Comparison of ENCODE assay signal across 8 cellular contexts in the genomic region with DNA sequence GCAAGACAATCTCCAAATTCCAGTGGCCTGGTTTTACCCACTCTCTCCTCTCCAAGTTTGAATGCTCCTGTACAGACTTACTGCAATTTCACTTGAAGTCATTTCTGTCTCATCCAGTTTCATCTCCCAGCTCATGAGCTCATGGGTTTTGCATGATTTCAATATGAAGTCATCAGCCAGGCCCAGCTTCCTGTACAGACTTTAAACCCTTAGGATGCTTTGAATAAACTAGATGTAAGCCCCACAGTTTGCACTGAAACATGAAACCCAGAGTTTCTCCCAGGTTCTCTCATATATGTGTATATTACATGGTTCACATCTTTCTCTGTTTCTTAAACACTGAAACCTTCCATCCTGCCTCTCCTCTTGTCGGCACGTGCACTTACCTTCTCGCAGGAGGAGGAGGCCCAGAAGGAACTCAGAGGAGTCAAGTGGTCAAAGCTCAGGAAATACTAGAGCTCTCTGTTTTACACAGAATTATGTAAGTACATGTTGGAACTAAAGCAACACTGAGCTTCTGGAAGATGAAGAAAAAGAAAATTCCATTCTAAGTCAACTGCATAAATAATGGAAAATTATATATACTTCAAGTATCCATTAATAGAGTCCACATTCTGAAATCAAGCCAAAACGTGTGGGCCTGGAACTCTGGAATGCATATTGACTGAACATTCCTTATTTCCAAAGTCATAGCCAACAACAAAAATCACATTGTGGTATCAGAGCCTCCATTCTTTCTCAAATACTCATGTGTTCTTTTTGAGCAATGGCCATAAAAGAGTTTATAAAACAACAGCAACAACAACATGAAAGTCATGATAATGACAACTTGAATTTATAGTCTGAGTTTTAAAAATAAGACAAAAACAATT.
A peak's percentile ranks its signal among the peaks of the same experiment; 100 is the strongest.
DNase-seq lines count a peak whose midpoint lies in the region; ATAC-seq and TF ChIP-seq lines count a peak whose summit lies in the region.

No MANE protein-coding gene starts in this region.

- H3K36me3 Mint-ChIP-seq in stimulated activated memory B cell treated with anti-CD40 and anti-IgM and Interleukin-4, amounts not matched to agents 10 μg/mL and 1 μg/mL and 100 μg/mL, for 72 hours, result no peaks in the 10 kb centered on the region

- intact Hi-C loops in left lung (cut with DNase I), result no loop called here

- no peak overlapping the region for H3K4me2 ChIP-seq in Karpas-422 (ENCODE audit: low read depth, low read length, poor library complexity, severe bottlenecking)

- no peaks in the 10 kb centered on the region for H3K9me2 ChIP-seq in Karpas-422 (replicated peaks; ENCODE audit: insufficient read depth, low read length)

- H3K36me3 ChIP-seq in left lung, result no peaks in the 10 kb centered on the region
- no peaks in the 10 kb centered on the region for H3K36me3 ChIP-seq in Karpas-422 (ENCODE audit: insufficient read depth, low read length)

- ATAC-seq in GM18502 (IDR thresholded peaks at IDR 0.05; ENCODE audit: poor library complexity, unreplicated experiment) (peak; percentile 87), left lung (peak; percentile 63)
- no peak for ATAC-seq in stimulated activated memory B cell treated with anti-CD40 and anti-IgM and Interleukin-4, amounts not matched to agents 10 μg/mL and 1 μg/mL and 100 μg/mL, for 72 hours

- no peaks in the 10 kb centered on the region for H3K4me1 Mint-ChIP-seq in stimulated activated memory B cell treated with anti-CD40 and anti-IgM and Interleukin-4, amounts not matched to agents 10 μg/mL and 1 μg/mL and 100 μg/mL, for 72 hours

- H3K4me3 Mint-ChIP-seq in stimulated activated memory B cell treated with anti-CD40 and anti-IgM and Interleukin-4, amounts not matched to agents 10 μg/mL and 1 μg/mL and 100 μg/mL, for 72 hours, result no peak overlapping the region

- no peaks in the 10 kb centered on the region for H3K79me2 ChIP-seq in Karpas-422 (ENCODE audit: low read length)

- H3K27me3 Mint-ChIP-seq in stimulated activated memory B cell treated with anti-CD40 and anti-IgM and Interleukin-4, amounts not matched to agents 10 μg/mL and 1 μg/mL and 100 μg/mL, for 72 hours, result peaks cover 15% of the 10 kb centered on the region

- DNase-seq in H4 (ENCODE audit: low spot score) (peak; percentile 30), NCI-H226 (peak; percentile 83), left lung (no peak), coronary artery (ENCODE audit: low spot score) (no peak), NCI-H2171 treated with DMSO at 0.1 percent for 48 hours (lab: John Stamatoyannopoulos, UW) (no peak), Karpas-422 (no peak)

- H3K27ac ChIP-seq in left lung (peak overlapping the region in 1 of 2 donors; percentile 72), coronary artery (peak overlapping the region in 1 of 2 donors; percentile 75), Karpas-422 (ENCODE audit: low read length) (no peak overlapping the region)

- H3K27ac Mint-ChIP-seq in stimulated activated memory B cell treated with anti-CD40 and anti-IgM and Interleukin-4, amounts not matched to agents 10 μg/mL and 1 μg/mL and 100 μg/mL, for 72 hours, result no peak overlapping the region

- H3K9ac ChIP-seq in Karpas-422 (ENCODE audit: low read length), result no peak overlapping the region

- TF ChIP-seq CTCF in left lung (IDR thresholded peaks at IDR 0.05) (no peak), coronary artery (IDR thresholded peaks at IDR 0.05) (no peak)

- H2AFZ ChIP-seq in Karpas-422 (ENCODE audit: low read length), result no peak overlapping the region

- H3K4me1 ChIP-seq in left lung (peaks cover 0 to 28% of the 10 kb centered on the region in 2 donors), Karpas-422 (ENCODE audit: low read length) (peaks cover 5% of the 10 kb centered on the region; the same call in 1 of the 2 replicates)

- no peaks in the 10 kb centered on the region for H3K27me3 ChIP-seq in left lung
- H3K27me3 ChIP-seq in Karpas-422 (ENCODE audit: low read length), result no peaks in the 10 kb centered on the region

- H4K20me1 ChIP-seq in Karpas-422 (ENCODE audit: insufficient read depth, low read depth, low read length), result no peaks in the 10 kb centered on the region

- no peaks in the 10 kb centered on the region for H3K9me3 Mint-ChIP-seq in stimulated activated memory B cell treated with anti-CD40 and anti-IgM and Interleukin-4, amounts not matched to agents 10 μg/mL and 1 μg/mL and 100 μg/mL, for 72 hours

- H3K9me3 ChIP-seq in left lung (no peaks in the 10 kb centered on the region), Karpas-422 (ENCODE audit: low read length) (no peaks in the 10 kb centered on the region)

- H3K4me3 ChIP-seq in left lung (no peak overlapping the region), coronary artery (no peak overlapping the region), Karpas-422 (ENCODE audit: low read length) (no peak overlapping the region)

Comparison
In these comparisons a context has a peak if more than half of its experiments do, and no peak if none do; other contexts are left out.
1. DNase-seq: peak in H4 (single experiment) and NCI-H226 (single experiment); none in left lung (0 of 2), coronary artery (single experiment), NCI-H2171 treated with DMSO at 0.1 percent for 48 hours (single experiment) and Karpas-422 (single experiment).